ENCODE assay signal across 1 cellular context in the genomic region with DNA sequence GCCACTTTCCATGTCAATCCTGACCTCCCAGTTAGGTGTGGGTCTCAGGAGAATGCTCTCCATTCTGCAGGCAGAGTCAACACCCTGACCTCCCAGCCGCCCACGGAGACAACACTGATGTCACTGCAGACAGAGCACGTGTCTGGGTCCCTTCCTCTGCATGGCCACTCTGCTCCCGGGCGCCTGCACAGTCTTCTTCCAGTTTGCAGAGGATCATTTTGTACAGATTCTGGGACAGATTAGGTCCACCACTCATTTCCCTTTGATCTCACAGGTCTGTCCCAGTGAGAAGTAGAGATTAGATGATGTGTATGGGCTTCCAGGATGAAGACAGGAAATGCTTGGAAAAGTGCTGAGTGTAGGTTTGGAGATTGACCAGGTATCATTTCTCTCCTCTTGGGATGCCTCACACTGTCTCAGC.
A peak's percentile ranks its signal among the peaks of the same experiment; 100 is the strongest.
TF ChIP-seq lines count a peak whose summit lies in the region.

No MANE protein-coding gene starts in this region.

TF ChIP-seq in K562, 482 proteins besides CTCF, POLR2A, EP300 and RAD21 (continued from another document and continues in another):
- TF ChIP-seq FOXK2 (conservative IDR thresholded peaks at IDR 0.05 in 1 of 2, IDR thresholded peaks at IDR 0.05 in 1 of 2; ENCODE audit: low read depth in 2 of 2) (peak in 1 of 2 experiments; percentile 39; a peak in 2 of 4 replicates), NFE2 (IDR thresholded peaks at IDR 0.05; ENCODE audit: low read depth) (peak; percentile 38; the same call in 1 of the 2 replicates), CREM (IDR thresholded peaks at IDR 0.05; ENCODE audit: low read depth) (peak; percentile 66), SRF (CRISPR knock-in tag; IDR thresholded peaks at IDR 0.05) (no peak), KAT7 (CRISPR knock-in tag; IDR thresholded peaks at IDR 0.05; ENCODE audit: borderline replicate concordance) (no peak), MAZ (CRISPR knock-in tag; conservative IDR thresholded peaks at IDR 0.05 in 1 of 2, IDR thresholded peaks at IDR 0.05 in 1 of 2) (0 out of 4 replicates have a peak, but pooled peaks of 1 of the 2 experiments have one; percentile 34), TCF7 (IDR thresholded peaks at IDR 0.05; ENCODE audit: borderline replicate concordance) (peak; percentile 57; the same call in 1 of the 2 replicates), HMGN3 (IDR thresholded peaks at IDR 0.05; ENCODE audit: borderline replicate concordance, extremely low read depth, insufficient read length, low read depth, low read length) (no peak), ZBED1 (IDR thresholded peaks at IDR 0.05) (no peak), MYC (IDR thresholded peaks at IDR 0.05; ENCODE audit: low read depth, low read length) (peak; percentile 92), MYC (CRISPR knock-in tag; IDR thresholded peaks at IDR 0.05; ENCODE audit: borderline replicate concordance, low read depth) (no peak), CXXC5 (CRISPR knock-in tag; IDR thresholded peaks at IDR 0.05) (peak; percentile 52; the same call in 1 of the 2 replicates), ZNF41 (CRISPR knock-in tag; conservative IDR thresholded peaks at IDR 0.05) (0 out of 2 replicates have a peak, but pooled peaks have one; percentile 20), CBFA2T2 (conservative IDR thresholded peaks at IDR 0.05) (0 out of 2 replicates have a peak, but pooled peaks have one; percentile 7), C11orf30 (IDR thresholded peaks at IDR 0.05; ENCODE audit: low read depth) (peak; percentile 84), ZNF134 (CRISPR knock-in tag; conservative IDR thresholded peaks at IDR 0.05) (0 out of 2 replicates have a peak, but pooled peaks have one; percentile 9), NRF1 (conservative IDR thresholded peaks at IDR 0.05 in 1 of 2, IDR thresholded peaks at IDR 0.05 in 1 of 2) (peak; percentile 33 to 48; a peak in 3 of 4 replicates), GABPA (tag; conservative IDR thresholded peaks at IDR 0.05; ENCODE audit: low read depth) (0 out of 2 replicates have a peak, but pooled peaks have one; percentile 18), JUND (IDR thresholded peaks at IDR 0.05; ENCODE audit: borderline replicate concordance, low read depth, low read length) (peak; percentile 77), JUND (tag; IDR thresholded peaks at IDR 0.05; ENCODE audit: borderline replicate concordance, low read depth, low read length) (peak; percentile 80; the same call in 2 of the 3 replicates), KDM1A (IDR thresholded peaks at IDR 0.05) (peak in 1 of 2 experiments; percentile 39; a peak in 1 of 4 replicates), POU5F1 (IDR thresholded peaks at IDR 0.05; ENCODE audit: borderline replicate concordance, low read depth, low read length, partially characterized antibody) (no peak), CHD2 (IDR thresholded peaks at IDR 0.05; ENCODE audit: low read depth, low read length) (no peak), CBX3 (IDR thresholded peaks at IDR 0.05; ENCODE audit: borderline replicate concordance in 1 of 2, low read length in 2 of 2) (peak in 1 of 2 experiments; percentile 48; a peak in 1 of 3 replicates), PTRF (tag; IDR thresholded peaks at IDR 0.05) (0 out of 2 replicates have a peak, but pooled peaks have one; percentile 42), ZNF282 (CRISPR knock-in tag; IDR thresholded peaks at IDR 0.05) (no peak), NFE2L1 (tag; IDR thresholded peaks at IDR 0.05; ENCODE audit: borderline replicate concordance, low read depth) (no peak), MAFF (IDR thresholded peaks at IDR 0.05; ENCODE audit: low read length) (no peak)
- TF ChIP-seq, protein P1, sequence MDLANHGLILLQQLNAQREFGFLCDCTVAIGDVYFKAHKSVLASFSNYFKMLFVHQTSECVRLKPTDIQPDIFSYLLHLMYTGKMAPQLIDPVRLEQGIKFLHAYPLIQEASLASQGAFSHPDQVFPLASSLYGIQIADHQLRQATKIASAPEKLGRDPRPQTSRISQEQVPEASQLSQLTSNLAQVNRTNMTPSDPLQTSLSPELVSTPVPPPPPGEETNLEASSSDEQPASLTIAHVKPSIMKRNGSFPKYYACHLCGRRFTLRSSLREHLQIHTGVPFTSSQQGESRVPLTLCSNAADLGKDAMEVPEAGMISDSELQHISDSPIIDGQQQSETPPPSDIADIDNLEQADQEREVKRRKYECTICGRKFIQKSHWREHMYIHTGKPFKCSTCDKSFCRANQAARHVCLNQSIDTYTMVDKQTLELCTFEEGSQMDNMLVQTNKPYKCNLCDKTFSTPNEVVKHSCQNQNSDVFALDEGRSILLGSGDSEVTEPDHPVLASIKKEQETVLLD (IDR thresholded peaks at IDR 0.05) = no peak
- TF ChIP-seq, protein P2, sequence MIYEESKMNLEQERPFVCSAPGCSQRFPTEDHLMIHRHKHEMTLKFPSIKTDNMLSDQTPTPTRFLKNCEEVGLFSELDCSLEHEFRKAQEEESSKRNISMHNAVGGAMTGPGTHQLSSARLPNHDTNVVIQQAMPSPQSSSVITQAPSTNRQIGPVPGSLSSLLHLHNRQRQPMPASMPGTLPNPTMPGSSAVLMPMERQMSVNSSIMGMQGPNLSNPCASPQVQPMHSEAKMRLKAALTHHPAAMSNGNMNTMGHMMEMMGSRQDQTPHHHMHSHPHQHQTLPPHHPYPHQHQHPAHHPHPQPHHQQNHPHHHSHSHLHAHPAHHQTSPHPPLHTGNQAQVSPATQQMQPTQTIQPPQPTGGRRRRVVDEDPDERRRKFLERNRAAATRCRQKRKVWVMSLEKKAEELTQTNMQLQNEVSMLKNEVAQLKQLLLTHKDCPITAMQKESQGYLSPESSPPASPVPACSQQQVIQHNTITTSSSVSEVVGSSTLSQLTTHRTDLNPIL (CRISPR knock-in tag; IDR thresholded peaks at IDR 0.05) = no peak
- TF ChIP-seq, protein P3, sequence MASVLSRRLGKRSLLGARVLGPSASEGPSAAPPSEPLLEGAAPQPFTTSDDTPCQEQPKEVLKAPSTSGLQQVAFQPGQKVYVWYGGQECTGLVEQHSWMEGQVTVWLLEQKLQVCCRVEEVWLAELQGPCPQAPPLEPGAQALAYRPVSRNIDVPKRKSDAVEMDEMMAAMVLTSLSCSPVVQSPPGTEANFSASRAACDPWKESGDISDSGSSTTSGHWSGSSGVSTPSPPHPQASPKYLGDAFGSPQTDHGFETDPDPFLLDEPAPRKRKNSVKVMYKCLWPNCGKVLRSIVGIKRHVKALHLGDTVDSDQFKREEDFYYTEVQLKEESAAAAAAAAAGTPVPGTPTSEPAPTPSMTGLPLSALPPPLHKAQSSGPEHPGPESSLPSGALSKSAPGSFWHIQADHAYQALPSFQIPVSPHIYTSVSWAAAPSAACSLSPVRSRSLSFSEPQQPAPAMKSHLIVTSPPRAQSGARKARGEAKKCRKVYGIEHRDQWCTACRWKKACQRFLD (CRISPR knock-in tag; IDR thresholded peaks at IDR 0.05) = peak; percentile 72; the same call in 1 of the 2 replicates
- TF ChIP-seq, protein P4, sequence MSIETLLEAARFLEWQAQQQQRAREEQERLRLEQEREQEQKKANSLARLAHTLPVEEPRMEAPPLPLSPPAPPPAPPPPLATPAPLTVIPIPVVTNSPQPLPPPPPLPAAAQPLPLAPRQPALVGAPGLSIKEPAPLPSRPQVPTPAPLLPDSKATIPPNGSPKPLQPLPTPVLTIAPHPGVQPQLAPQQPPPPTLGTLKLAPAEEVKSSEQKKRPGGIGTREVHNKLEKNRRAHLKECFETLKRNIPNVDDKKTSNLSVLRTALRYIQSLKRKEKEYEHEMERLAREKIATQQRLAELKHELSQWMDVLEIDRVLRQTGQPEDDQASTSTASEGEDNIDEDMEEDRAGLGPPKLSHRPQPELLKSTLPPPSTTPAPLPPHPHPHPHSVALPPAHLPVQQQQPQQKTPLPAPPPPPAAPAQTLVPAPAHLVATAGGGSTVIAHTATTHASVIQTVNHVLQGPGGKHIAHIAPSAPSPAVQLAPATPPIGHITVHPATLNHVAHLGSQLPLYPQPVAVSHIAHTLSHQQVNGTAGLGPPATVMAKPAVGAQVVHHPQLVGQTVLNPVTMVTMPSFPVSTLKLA (conservative IDR thresholded peaks at IDR 0.05) = peak; percentile 79 to 83
- TF ChIP-seq, protein P5, sequence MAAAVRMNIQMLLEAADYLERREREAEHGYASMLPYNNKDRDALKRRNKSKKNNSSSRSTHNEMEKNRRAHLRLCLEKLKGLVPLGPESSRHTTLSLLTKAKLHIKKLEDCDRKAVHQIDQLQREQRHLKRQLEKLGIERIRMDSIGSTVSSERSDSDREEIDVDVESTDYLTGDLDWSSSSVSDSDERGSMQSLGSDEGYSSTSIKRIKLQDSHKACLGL (CRISPR knock-in tag; IDR thresholded peaks at IDR 0.05; ENCODE audit: borderline replicate concordance, poor library complexity, severe bottlenecking) = no peak
- TF ChIP-seq, protein P6, sequence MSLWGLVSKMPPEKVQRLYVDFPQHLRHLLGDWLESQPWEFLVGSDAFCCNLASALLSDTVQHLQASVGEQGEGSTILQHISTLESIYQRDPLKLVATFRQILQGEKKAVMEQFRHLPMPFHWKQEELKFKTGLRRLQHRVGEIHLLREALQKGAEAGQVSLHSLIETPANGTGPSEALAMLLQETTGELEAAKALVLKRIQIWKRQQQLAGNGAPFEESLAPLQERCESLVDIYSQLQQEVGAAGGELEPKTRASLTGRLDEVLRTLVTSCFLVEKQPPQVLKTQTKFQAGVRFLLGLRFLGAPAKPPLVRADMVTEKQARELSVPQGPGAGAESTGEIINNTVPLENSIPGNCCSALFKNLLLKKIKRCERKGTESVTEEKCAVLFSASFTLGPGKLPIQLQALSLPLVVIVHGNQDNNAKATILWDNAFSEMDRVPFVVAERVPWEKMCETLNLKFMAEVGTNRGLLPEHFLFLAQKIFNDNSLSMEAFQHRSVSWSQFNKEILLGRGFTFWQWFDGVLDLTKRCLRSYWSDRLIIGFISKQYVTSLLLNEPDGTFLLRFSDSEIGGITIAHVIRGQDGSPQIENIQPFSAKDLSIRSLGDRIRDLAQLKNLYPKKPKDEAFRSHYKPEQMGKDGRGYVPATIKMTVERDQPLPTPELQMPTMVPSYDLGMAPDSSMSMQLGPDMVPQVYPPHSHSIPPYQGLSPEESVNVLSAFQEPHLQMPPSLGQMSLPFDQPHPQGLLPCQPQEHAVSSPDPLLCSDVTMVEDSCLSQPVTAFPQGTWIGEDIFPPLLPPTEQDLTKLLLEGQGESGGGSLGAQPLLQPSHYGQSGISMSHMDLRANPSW (CRISPR knock-in tag; IDR thresholded peaks at IDR 0.05) = no peak; the same call in 1 of the 2 replicates
- TF ChIP-seq, protein P7, sequence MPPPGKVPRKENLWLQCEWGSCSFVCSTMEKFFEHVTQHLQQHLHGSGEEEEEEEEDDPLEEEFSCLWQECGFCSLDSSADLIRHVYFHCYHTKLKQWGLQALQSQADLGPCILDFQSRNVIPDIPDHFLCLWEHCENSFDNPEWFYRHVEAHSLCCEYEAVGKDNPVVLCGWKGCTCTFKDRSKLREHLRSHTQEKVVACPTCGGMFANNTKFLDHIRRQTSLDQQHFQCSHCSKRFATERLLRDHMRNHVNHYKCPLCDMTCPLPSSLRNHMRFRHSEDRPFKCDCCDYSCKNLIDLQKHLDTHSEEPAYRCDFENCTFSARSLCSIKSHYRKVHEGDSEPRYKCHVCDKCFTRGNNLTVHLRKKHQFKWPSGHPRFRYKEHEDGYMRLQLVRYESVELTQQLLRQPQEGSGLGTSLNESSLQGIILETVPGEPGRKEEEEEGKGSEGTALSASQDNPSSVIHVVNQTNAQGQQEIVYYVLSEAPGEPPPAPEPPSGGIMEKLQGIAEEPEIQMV (tag; conservative IDR thresholded peaks at IDR 0.05; ENCODE audit: low read depth) = 0 out of 2 replicates have a peak, but pooled peaks have one; percentile 10
- TF ChIP-seq, protein P8, sequence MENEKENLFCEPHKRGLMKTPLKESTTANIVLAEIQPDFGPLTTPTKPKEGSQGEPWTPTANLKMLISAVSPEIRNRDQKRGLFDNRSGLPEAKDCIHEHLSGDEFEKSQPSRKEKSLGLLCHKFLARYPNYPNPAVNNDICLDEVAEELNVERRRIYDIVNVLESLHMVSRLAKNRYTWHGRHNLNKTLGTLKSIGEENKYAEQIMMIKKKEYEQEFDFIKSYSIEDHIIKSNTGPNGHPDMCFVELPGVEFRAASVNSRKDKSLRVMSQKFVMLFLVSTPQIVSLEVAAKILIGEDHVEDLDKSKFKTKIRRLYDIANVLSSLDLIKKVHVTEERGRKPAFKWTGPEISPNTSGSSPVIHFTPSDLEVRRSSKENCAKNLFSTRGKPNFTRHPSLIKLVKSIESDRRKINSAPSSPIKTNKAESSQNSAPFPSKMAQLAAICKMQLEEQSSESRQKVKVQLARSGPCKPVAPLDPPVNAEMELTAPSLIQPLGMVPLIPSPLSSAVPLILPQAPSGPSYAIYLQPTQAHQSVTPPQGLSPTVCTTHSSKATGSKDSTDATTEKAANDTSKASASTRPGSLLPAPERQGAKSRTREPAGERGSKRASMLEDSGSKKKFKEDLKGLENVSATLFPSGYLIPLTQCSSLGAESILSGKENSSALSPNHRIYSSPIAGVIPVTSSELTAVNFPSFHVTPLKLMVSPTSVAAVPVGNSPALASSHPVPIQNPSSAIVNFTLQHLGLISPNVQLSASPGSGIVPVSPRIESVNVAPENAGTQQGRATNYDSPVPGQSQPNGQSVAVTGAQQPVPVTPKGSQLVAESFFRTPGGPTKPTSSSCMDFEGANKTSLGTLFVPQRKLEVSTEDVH (IDR thresholded peaks at IDR 0.05; ENCODE audit: low read depth, partially characterized antibody) = no peak
- TF ChIP-seq, protein P9, sequence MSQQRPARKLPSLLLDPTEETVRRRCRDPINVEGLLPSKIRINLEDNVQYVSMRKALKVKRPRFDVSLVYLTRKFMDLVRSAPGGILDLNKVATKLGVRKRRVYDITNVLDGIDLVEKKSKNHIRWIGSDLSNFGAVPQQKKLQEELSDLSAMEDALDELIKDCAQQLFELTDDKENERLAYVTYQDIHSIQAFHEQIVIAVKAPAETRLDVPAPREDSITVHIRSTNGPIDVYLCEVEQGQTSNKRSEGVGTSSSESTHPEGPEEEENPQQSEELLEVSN (IDR thresholded peaks at IDR 0.05; ENCODE audit: borderline replicate concordance in 1 of 2, extremely low read depth in 1 of 2, insufficient read depth in 1 of 2, insufficient read length in 1 of 2, low read depth in 1 of 2, low read length in 1 of 2, poor library complexity in 1 of 2, severe bottlenecking in 1 of 2) = peak; percentile 89 to 94
- TF ChIP-seq, protein P10, sequence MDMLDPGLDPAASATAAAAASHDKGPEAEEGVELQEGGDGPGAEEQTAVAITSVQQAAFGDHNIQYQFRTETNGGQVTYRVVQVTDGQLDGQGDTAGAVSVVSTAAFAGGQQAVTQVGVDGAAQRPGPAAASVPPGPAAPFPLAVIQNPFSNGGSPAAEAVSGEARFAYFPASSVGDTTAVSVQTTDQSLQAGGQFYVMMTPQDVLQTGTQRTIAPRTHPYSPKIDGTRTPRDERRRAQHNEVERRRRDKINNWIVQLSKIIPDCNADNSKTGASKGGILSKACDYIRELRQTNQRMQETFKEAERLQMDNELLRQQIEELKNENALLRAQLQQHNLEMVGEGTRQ (CRISPR knock-in tag; IDR thresholded peaks at IDR 0.05) = peak; percentile 56
- TF ChIP-seq, protein P11, sequence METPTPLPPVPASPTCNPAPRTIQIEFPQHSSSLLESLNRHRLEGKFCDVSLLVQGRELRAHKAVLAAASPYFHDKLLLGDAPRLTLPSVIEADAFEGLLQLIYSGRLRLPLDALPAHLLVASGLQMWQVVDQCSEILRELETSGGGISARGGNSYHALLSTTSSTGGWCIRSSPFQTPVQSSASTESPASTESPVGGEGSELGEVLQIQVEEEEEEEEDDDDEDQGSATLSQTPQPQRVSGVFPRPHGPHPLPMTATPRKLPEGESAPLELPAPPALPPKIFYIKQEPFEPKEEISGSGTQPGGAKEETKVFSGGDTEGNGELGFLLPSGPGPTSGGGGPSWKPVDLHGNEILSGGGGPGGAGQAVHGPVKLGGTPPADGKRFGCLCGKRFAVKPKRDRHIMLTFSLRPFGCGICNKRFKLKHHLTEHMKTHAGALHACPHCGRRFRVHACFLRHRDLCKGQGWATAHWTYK (CRISPR knock-in tag; IDR thresholded peaks at IDR 0.05) = 0 out of 2 replicates have a peak, but pooled peaks have one; percentile 22
